In genomic region chr2:99190548-99190947, GRCh38 we compare ENCODE assay signal across 1 cellular context.
TF ChIP-seq lines count a peak whose summit lies in the region.

No MANE protein-coding gene starts in this region.

TF ChIP-seq in K562, 482 proteins besides CTCF, POLR2A, EP300 and RAD21:
- TF ChIP-seq CTCFL (IDR thresholded peaks at IDR 0.05; ENCODE audit: borderline replicate concordance, insufficient read depth, low read depth, low read length, poor library complexity, severe bottlenecking) (peak; percentile 20), CXXC5 (CRISPR knock-in tag; IDR thresholded peaks at IDR 0.05) (no peak)
